8 cellular contexts compared by ENCODE assay signal in genomic region chr21:25734654-25735220, GRCh38. TPM values are rescaled to one million over a fixed set of nuclear protein-coding genes. Genes with fewer than 3 reads are reported as not detected.
DNase-seq lines count a peak whose midpoint lies in the region; ATAC-seq and TF ChIP-seq lines count a peak whose summit lies in the region.

Gene ATP5PF (minus strand): TSS chr21:25734904. CDS start chr21:25729794, 5,110 bp downstream.
Gene GABPA (plus strand): TSS chr21:25734972. CDS start chr21:25741599, 6,627 bp downstream.

- CTCF ChIA-PET in BJ (lab: Yijun Ruan, JAX) = interaction anchor here (1.7 kb wide), 1 partner anchor 127 kb away, joined by 8 read pairs; no protein-coding TSS in a partner anchor

- peak; percentile 89 for ATAC-seq in GM19324 (IDR thresholded peaks at IDR 0.05; ENCODE audit: low FRiP score, unreplicated experiment)
- peak; percentile 84 for ATAC-seq in HG03469 (IDR thresholded peaks at IDR 0.05; ENCODE audit: unreplicated experiment)
- peak; percentile 89 for ATAC-seq in left colon

- H3K4me3 ChIP-seq in BJ (ENCODE audit: low read depth, low read length) (peak within 1 kb of the TSS; percentile 80), coronary artery (peak within 1 kb of the TSS; percentile 98)

- POLR2A ChIA-PET in BJ (lab: Charles Lee) = interaction anchor here (0.6 to 0.7 kb wide), 2 partner anchors 1012 to 1079 kb away, joined by 3 to 5 read pairs; no protein-coding TSS in a partner anchor

- no peaks in the 10 kb centered on the region for H3K27me3 ChIP-seq in BJ (ENCODE audit: control insufficient read depth, insufficient read depth, low read length)

- peak within 1 kb of the TSS; percentile 99 to 100 for H3K27ac ChIP-seq in coronary artery

- H3K27ac Mint-ChIP-seq in activated CD4-positive, alpha-beta T cell treated with anti-CD3 and anti-CD28 coated beads, Interleukin-2, amount 10 ng/mL, durations not matched to agents 24 days and 14 days = peak within 1 kb of the TSS; percentile 100

- no peaks in the 10 kb centered on the region; the same call in 1 of the 2 replicates for H3K36me3 ChIP-seq in BJ (ENCODE audit: control insufficient read depth, insufficient read depth, low read length)

- peak; percentile 90 for DNase-seq in BJ (ENCODE audit: low read depth)
- peak; percentile 95 for DNase-seq in NCI-H526 treated with DMSO at 0.1 percent for 48 hours (lab: John Stamatoyannopoulos, UW)
- DNase-seq in activated CD4-positive, alpha-beta T cell treated with anti-CD3 and anti-CD28 coated beads, Interleukin-2, amount 10 ng/mL, durations not matched to agents 24 days and 14 days = peak; percentile 99
- DNase-seq in coronary artery (ENCODE audit: low spot score) = peak; percentile 98
- peak; percentile 98 for DNase-seq in left colon
- peak; percentile 98 for DNase-seq in stimulated activated CD4-positive, alpha-beta T cell treated with anti-CD3 and anti-CD28 coated beads, Interleukin-1b, Interleukin-23, amount 100 ng/mL, for 48 hours

- H3K9me3 Mint-ChIP-seq in activated CD4-positive, alpha-beta T cell treated with anti-CD3 and anti-CD28 coated beads, Interleukin-2, amount 10 ng/mL, durations not matched to agents 24 days and 14 days = no peaks in the 10 kb centered on the region

- intact Hi-C loops in activated CD4-positive, alpha-beta T cell treated with anti-CD3 and anti-CD28 coated beads, Interleukin-2, amount 10 ng/mL, durations not matched to agents 24 days and 14 days (cut with micrococcal nuclease) = loop anchor here (1.0 to 10.0 kb wide), 5 partner anchors 67 to 435 kb away; partner anchors contain the start of gene MRPL39
- intact Hi-C loops in left colon (cut with DNase I, micrococcal nuclease) = loop anchor here in 1 of 2 donors (10.0 kb wide), 1 partner anchor 430 kb away; no protein-coding TSS in a partner anchor

- peaks cover 4% of the 10 kb centered on the region for H3K27me3 Mint-ChIP-seq in activated CD4-positive, alpha-beta T cell treated with anti-CD3 and anti-CD28 coated beads, Interleukin-2, amount 10 ng/mL, durations not matched to agents 24 days and 14 days

- peaks cover 35% of the 10 kb centered on the region for H3K4me1 Mint-ChIP-seq in activated CD4-positive, alpha-beta T cell treated with anti-CD3 and anti-CD28 coated beads, Interleukin-2, amount 10 ng/mL, durations not matched to agents 24 days and 14 days

- TF ChIP-seq CTCF in BJ (IDR thresholded peaks at IDR 0.05; ENCODE audit: insufficient read depth, low read depth, low read length) = no peak
- no peak for TF ChIP-seq CTCF in coronary artery (IDR thresholded peaks at IDR 0.05)

- H3K36me3 Mint-ChIP-seq in activated CD4-positive, alpha-beta T cell treated with anti-CD3 and anti-CD28 coated beads, Interleukin-2, amount 10 ng/mL, durations not matched to agents 24 days and 14 days (ENCODE audit: low read depth) = peaks cover 25% of the 10 kb centered on the region

- peak within 1 kb of the TSS; percentile 100 for H3K4me3 Mint-ChIP-seq in activated CD4-positive, alpha-beta T cell treated with anti-CD3 and anti-CD28 coated beads, Interleukin-2, amount 10 ng/mL, durations not matched to agents 24 days and 14 days

RNA-seq across cellular contexts. Expression of gene ATP5PF, which starts in this region (rescaled TPM):
- polyA plus RNA-seq in BJ (2011; rRNA removed) = 52.8 and 133 TPM in 2 replicates
- 8.0 and 8.1 TPM in 2 replicates for polyA minus RNA-seq in BJ (2011; rRNA and poly(A)+ RNA removed)
- 174 TPM in 2 replicates for total RNA-seq in activated CD4-positive, alpha-beta T cell treated with anti-CD3 and anti-CD28 coated beads, Interleukin-2, amount 10 ng/mL, durations not matched to agents 24 days and 14 days
- total RNA-seq in left colon = 100 to 1,000 TPM; 200 to 219 TPM

RNA-seq across cellular contexts. Expression of gene GABPA, which starts in this region (rescaled TPM):
- polyA plus RNA-seq in BJ (2011; rRNA removed) = 8.5 and 16.0 TPM in 2 replicates
- 4.3 and 6.5 TPM in 2 replicates for polyA minus RNA-seq in BJ (2011; rRNA and poly(A)+ RNA removed)
- 25.6 and 27.6 TPM in 2 replicates for total RNA-seq in activated CD4-positive, alpha-beta T cell treated with anti-CD3 and anti-CD28 coated beads, Interleukin-2, amount 10 ng/mL, durations not matched to agents 24 days and 14 days
- total RNA-seq in left colon = 10 to 100 TPM; 21.7 to 23.1 TPM

Comparison
In these comparisons a context has a peak if more than half of its experiments do, and no peak if none do; other contexts are left out.
1. Peak in every context shown above with its lines: DNase-seq, ATAC-seq, H3K4me3 ChIP-seq and H3K27ac ChIP-seq.